In the genomic region with DNA sequence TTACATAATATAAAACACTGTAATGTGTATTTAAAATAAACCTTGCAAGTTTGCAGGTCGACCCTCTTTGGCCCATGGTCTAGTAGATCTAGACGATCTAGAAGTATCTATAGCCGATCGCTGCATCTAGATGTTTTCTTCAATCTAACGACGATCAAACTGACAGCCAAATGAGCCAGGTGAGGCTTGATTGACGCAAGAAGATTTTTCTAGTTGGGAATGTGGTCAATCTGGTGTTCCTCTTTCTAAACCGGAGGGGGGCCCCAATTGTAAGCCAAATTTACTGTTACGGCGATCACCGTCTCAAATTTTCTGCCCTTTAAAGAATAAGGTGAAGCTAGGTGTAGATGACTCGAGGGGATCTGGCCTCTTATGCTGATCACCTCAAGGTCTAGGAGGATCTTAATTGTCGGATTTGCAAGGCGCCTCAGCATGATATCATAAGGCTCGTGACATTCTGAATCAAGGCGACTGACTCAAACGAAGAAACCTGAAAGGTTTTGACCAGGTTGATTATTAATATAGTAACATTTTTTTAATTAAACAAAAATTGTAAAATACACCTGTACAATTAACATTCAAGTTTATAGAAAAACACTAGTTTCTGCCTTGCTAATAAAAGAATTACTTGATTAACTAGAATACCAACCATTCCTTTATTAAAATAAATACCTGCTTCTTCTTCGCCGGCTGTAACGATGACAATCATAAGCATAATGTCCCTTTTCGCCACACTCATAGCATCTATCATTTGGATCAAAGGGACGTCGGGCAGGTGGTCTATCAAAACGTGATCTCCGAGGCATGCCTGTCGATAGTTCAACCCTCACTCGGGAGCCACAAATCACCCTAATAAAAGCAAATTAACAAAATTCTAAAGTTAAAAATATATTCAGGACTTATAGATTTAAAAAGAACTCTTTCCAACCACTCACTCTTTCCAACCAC, we compare ENCODE assay signal across 9 cellular contexts. TPM values are rescaled to one million over a fixed set of nuclear protein-coding genes. Genes with fewer than 3 reads are reported as not detected.
DNase-seq lines count a peak whose midpoint lies in the region; TF ChIP-seq lines count a peak whose summit lies in the region.
"Had no signal": no experiment of that assay in that cellular context is flagged by ENCODE, and none has a peak within 500 bp of the region (broad histone marks: within the 10 kb centered on the region; RNA-seq: fewer than 3 reads in every experiment).

No MANE protein-coding gene starts in this region.

- H3K4me3 Mint-ChIP-seq in HFFc6, result peak overlapping the region; percentile 93

- H3K27me3 ChIP-seq in ACC112 (ENCODE audit: insufficient read depth, low read length), result no peaks in the 10 kb centered on the region
- no peaks in the 10 kb centered on the region for H3K27me3 ChIP-seq in brain microvascular endothelial cell (replicated peaks)
- H3K27me3 ChIP-seq in mucosa of rectum (ENCODE audit: control insufficient read depth in 2 of 2, insufficient read depth in 2 of 2, low read length in 2 of 2), result no peaks in the 10 kb centered on the region

- no peak for TF ChIP-seq CTCF in HFFc6 (IDR thresholded peaks at IDR 0.05)
- no peak for TF ChIP-seq CTCF in brain microvascular endothelial cell (IDR thresholded peaks at IDR 0.05; ENCODE audit: low read depth, low read length, missing control alignments)

- H3K9ac ChIP-seq in mucosa of rectum (ENCODE audit: low read depth in 1 of 2, low read length in 2 of 2), result peak overlapping the region; percentile 93 to 99

- H3K4me3 ChIP-seq in ACC112 (ENCODE audit: low read depth, low read length) (peak overlapping the region; percentile 87), brain microvascular endothelial cell (ENCODE audit: low read depth, low read length) (peak overlapping the region; percentile 100), mucosa of rectum (ENCODE audit: low read length in 2 of 2) (peak overlapping the region; percentile 83 to 100)

- in situ Hi-C loops in brain microvascular endothelial cell (cut with HindIII; ENCODE audit: low pct_ligation_motif_present, low sequenced_read_pairs) (loop anchor here (25.0 kb wide), 1 partner anchor 187 kb away; no protein-coding TSS in a partner anchor), KBM-7 (cut with MboI; ENCODE audit: low pct_unique_long_range_greater_than_20kb, low sequenced_read_pairs) (loop anchor here (25.0 kb wide), 1 partner anchor 437 kb away; no protein-coding TSS in a partner anchor)

- no peak overlapping the region for H2AFZ ChIP-seq in ACC112 (ENCODE audit: low read length, unreplicated experiment)

- no peaks in the 10 kb centered on the region for H3K9me3 ChIP-seq in mucosa of rectum (ENCODE audit: control insufficient read depth in 2 of 2, low read length in 2 of 2)

- H3K36me3 Mint-ChIP-seq in HFFc6 (ENCODE audit: low read depth), result peaks cover 65% of the 10 kb centered on the region

- H3K27ac ChIP-seq in ACC112 (ENCODE audit: low read depth, low read length) (no peak overlapping the region), brain microvascular endothelial cell (no peak overlapping the region), mucosa of rectum (ENCODE audit: low read depth in 2 of 2, low read length in 2 of 2) (no peak overlapping the region)

- peaks cover 10% of the 10 kb centered on the region for H3K27me3 Mint-ChIP-seq in HFFc6 (ENCODE audit: insufficient read depth)

- H3K36me3 ChIP-seq in ACC112 (ENCODE audit: insufficient read depth, low read length) (peaks cover 59% of the 10 kb centered on the region), brain microvascular endothelial cell (replicated peaks) (peaks cover 51% of the 10 kb centered on the region), mucosa of rectum (ENCODE audit: control insufficient read depth in 2 of 2, insufficient read depth in 2 of 2, low read length in 2 of 2) (peaks cover 48 to 52% of the 10 kb centered on the region in 2 donors)

- H3K27ac Mint-ChIP-seq in HFFc6, result peak overlapping the region; percentile 95

- peaks cover 65% of the 10 kb centered on the region for H3K4me1 Mint-ChIP-seq in HFFc6 (ENCODE audit: low read depth)

- DNase-seq in HFFc6, result no peak
- DNase-seq in brain microvascular endothelial cell, result no peak
- DNase-seq in SHP77 (lab: John Stamatoyannopoulos, UW), result no peak
- no peak for DNase-seq in KBM-7
- DNase-seq in SHP77 treated with DMSO at 0.1 percent for 48 hours (lab: John Stamatoyannopoulos, UW), result no peak
- no peak for DNase-seq in activated CD8-positive, alpha-beta memory T cell treated with anti-CD3 and anti-CD28 coated beads, Interleukin-2, amount 50 U/mL, for 4 hours
- DNase-seq: activated CD4-positive, CD25-positive, alpha-beta regulatory T cell had no signal

- peaks cover 68% of the 10 kb centered on the region for H3K79me2 ChIP-seq in ACC112 (ENCODE audit: control insufficient read depth, insufficient read depth, low read length, unreplicated experiment)

- H3K4me1 ChIP-seq in ACC112 (ENCODE audit: control insufficient read depth, insufficient read depth, low read length, unreplicated experiment), result peaks cover 55% of the 10 kb centered on the region
- H3K4me1 ChIP-seq in mucosa of rectum (ENCODE audit: control insufficient read depth in 2 of 2, insufficient read depth in 2 of 2, low read length in 2 of 2), result peaks cover 25 to 41% of the 10 kb centered on the region in 2 donors

- peaks cover 5% of the 10 kb centered on the region for H3K9me3 Mint-ChIP-seq in HFFc6

RNA-seq across cellular contexts. Expression of gene SRSF7, which starts 2.0 kb away (rescaled TPM):
- 100 to 1,000 TPM; 120 to 153 (median 147) TPM for total RNA-seq in HFFc6 (2021; fragmentation: NEBNext Ultra II Directional; extraction: Animal tissue kit (Norgen Biotek cat#: 25700))

RNA-seq across cellular contexts. Expression of gene GEMIN6, which starts 28.9 kb away (rescaled TPM):
- 10 to 100 TPM; 17.0 to 23.2 (median 20.1) TPM for total RNA-seq in HFFc6 (2021; fragmentation: NEBNext Ultra II Directional; extraction: Animal tissue kit (Norgen Biotek cat#: 25700))
